8 cellular contexts compared by ENCODE assay signal in the genomic region with DNA sequence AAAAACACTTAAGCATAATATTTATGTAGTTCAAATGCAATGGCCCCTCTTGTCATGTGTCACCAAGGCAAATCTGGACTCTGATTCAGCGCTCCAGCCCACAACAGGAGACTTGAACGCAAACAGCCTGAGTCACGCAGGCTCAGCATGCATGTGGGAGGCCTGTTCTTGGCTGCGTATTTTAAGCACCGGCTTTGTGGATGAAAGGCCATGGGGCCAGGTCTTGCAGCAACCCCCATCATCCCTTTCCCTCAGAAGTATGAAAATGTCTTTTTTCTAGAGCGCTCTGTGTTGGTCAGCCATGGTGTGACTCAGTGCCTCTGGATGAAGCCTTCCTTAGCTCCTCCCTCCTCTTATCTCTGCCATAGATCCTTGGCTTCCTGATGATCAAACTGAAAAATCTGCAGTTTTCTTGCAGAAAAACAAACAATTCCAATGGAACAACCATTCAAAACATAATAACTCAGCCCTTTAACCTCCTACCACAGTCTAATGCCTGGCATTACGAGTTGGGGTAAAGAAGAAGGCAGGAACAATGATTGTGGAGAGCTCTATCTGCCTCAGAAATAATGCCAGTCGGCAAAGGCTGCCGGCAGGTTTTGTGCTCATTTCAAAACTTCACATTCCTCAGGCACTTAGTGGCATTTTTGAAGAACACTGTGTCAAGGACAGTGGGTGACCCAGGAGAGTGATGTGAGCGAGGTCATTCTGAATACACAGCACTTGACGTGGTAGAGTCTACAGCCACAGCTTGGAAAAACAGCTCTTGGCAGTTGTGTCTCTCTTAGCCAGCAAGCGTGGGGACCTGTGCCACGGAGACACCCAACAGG.
DNase-seq lines count a peak whose midpoint lies in the region; ATAC-seq and TF ChIP-seq lines count a peak whose summit lies in the region.

No MANE protein-coding gene starts in this region.

- WGBS in body of pancreas, 2 donors = 64 to 77% methylated on average over 13 of the region's 13 CpGs
- WGBS in mesodermal cell (ENCODE audit: insufficient coverage in 2 of 2), 2 experiments = 82 to 87% methylated on average over 9 to 13 of the region's 13 CpGs

- no peak overlapping the region; a peak in 1 of 22 replicates for H3K9ac ChIP-seq in BLaER1 treated with 17β-estradiol and CSF1 and Interleukin-3, amounts not matched to agents 10 nM and 100 nM

- H4K20me1 ChIP-seq in BLaER1 treated with 17β-estradiol and CSF1 and Interleukin-3, amounts not matched to agents 10 nM and 100 nM = peaks cover 89 to 100% (median 100%) of the 10 kb centered on the region in 11 experiments

- ATAC-seq in body of pancreas (peak; percentile 63), GM18907 (IDR thresholded peaks at IDR 0.05; ENCODE audit: unreplicated experiment) (no peak)

- H3K27ac ChIP-seq in BLaER1 treated with 17β-estradiol and CSF1 and Interleukin-3, amounts not matched to agents 10 nM and 100 nM = peak overlapping the region in 8 of 11 experiments; percentile 5 to 69 (median 30); a peak in 12 of 22 replicates
- H3K27ac ChIP-seq in body of pancreas (peak overlapping the region in 3 of 4 donors; percentile 10 to 64 (median 28)), mesodermal cell (ENCODE audit: low read depth, low read length, severe bottlenecking) (peak overlapping the region; percentile 93), tibial artery (peak overlapping the region; percentile 57 to 72)

- H3K36me3 ChIP-seq in BLaER1 treated with 17β-estradiol and CSF1 and Interleukin-3, amounts not matched to agents 10 nM and 100 nM = peaks cover 99 to 100% (median 100%) of the 10 kb centered on the region in 11 experiments
- H3K36me3 ChIP-seq in body of pancreas (replicated peaks in 1 of 2; ENCODE audit: insufficient read depth in 1 of 2, low read depth in 2 of 2) (no peaks in the 10 kb centered on the region), mesodermal cell (ENCODE audit: control insufficient read depth, insufficient read depth, low read length) (peaks cover 69% of the 10 kb centered on the region), tibial artery (peaks cover 4 to 41% (median 14%) of the 10 kb centered on the region in 3 donors)

- H3K27me3 ChIP-seq in BLaER1 treated with 17β-estradiol and CSF1 and Interleukin-3, amounts not matched to agents 10 nM and 100 nM = no peaks in the 10 kb centered on the region
- no peaks in the 10 kb centered on the region for H3K27me3 ChIP-seq in body of pancreas
- H3K27me3 ChIP-seq in tibial artery = no peaks in the 10 kb centered on the region

- H3K9me3 ChIP-seq in BLaER1 treated with 17β-estradiol and CSF1 and Interleukin-3, amounts not matched to agents 10 nM and 100 nM (replicated peaks in 1 of 11) = no peaks in the 10 kb centered on the region
- no peaks in the 10 kb centered on the region for H3K9me3 ChIP-seq in body of pancreas
- no peaks in the 10 kb centered on the region for H3K9me3 ChIP-seq in mesodermal cell (ENCODE audit: control insufficient read depth, low read length)
- H3K9me3 ChIP-seq in tibial artery = no peaks in the 10 kb centered on the region

- H3K4me2 ChIP-seq in BLaER1 treated with 17β-estradiol and CSF1 and Interleukin-3, amounts not matched to agents 10 nM and 100 nM = peak overlapping the region; percentile 6 to 62 (median 47)

- H3K4me1 ChIP-seq in BLaER1 treated with 17β-estradiol and CSF1 and Interleukin-3, amounts not matched to agents 10 nM and 100 nM = peaks cover 32 to 96% (median 68%) of the 10 kb centered on the region in 10 experiments
- peaks cover 34% of the 10 kb centered on the region for H3K4me1 ChIP-seq in body of pancreas
- peaks cover 32% of the 10 kb centered on the region for H3K4me1 ChIP-seq in mesodermal cell (ENCODE audit: control insufficient read depth, insufficient read depth, low read length, poor library complexity, severe bottlenecking)
- peaks cover 0 to 29% (median 19%) of the 10 kb centered on the region in 4 donors for H3K4me1 ChIP-seq in tibial artery

- no peak overlapping the region for H3K4me3 ChIP-seq in BLaER1 treated with 17β-estradiol and CSF1 and Interleukin-3, amounts not matched to agents 10 nM and 100 nM
- H3K4me3 ChIP-seq in body of pancreas = no peak overlapping the region
- H3K4me3 ChIP-seq in mesodermal cell (ENCODE audit: extremely low read depth, insufficient read depth, low read length, poor library complexity, severe bottlenecking) = no peak overlapping the region
- H3K4me3 ChIP-seq in tibial artery = no peak overlapping the region

- no peak for TF ChIP-seq POLR2A in body of pancreas (IDR thresholded peaks at IDR 0.05)

- DNase-seq in NCI-H226 = peak; percentile 94
- peak; percentile 25 to 79 (median 48) for DNase-seq in body of pancreas
- DNase-seq in tibial artery = peak; percentile 83 to 90
- DNase-seq in T-helper 1 cell = no peak
- DNase-seq in HuH-7 (ENCODE audit: low spot score) = no peak

- intact Hi-C loops in body of pancreas (cut with DNase I) (no loop called here), tibial artery (cut with DNase I; ENCODE audit: low total_unique reads) (no loop called here)

- TF ChIP-seq CTCF in body of pancreas (IDR thresholded peaks at IDR 0.05) = no peak
- TF ChIP-seq CTCF in tibial artery (IDR thresholded peaks at IDR 0.05) = no peak

Comparison
In these comparisons a context has a peak if more than half of its experiments do, and no peak if none do; other contexts are left out.
1. H3K27ac ChIP-seq: peak in every context shown above with its lines; median percentile 93 in mesodermal cell; 64 in tibial artery; 30 in BLaER1 treated with 17β-estradiol and CSF1 and Interleukin-3, amounts not matched to agents 10 nM and 100 nM; 28 in body of pancreas.
2. DNase-seq: peak in NCI-H226 (single experiment), body of pancreas (4 of 4) and tibial artery (2 of 2); none in T-helper 1 cell (0 of 5) and HuH-7 (single experiment).